Comparison of ENCODE assay signal across 12 cellular contexts in the genomic region with DNA sequence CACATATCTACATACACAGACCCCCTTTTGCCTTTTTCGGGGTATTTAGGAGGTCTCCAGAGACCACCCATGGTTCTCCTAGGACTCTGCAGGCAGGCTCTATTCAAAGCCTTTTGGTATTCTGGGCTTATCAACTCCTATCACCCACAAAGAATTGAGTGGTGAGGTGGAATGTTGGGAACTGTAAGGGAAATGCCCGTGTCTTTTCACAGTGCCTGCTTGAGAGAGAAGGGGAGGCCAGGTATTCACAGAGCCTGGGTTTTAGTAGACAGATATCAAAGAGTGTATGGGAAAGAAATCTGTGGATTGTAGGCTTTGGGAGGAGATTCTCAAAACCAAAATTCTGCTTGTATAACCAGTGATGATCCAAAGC.
"Had no signal": no experiment of that assay in that cellular context is flagged by ENCODE, and none has a peak within 500 bp of the region (broad histone marks: within the 10 kb centered on the region; RNA-seq: fewer than 3 reads in every experiment).

No MANE protein-coding gene starts in this region.

- H3K9me3 Mint-ChIP-seq: activated CD4-positive, alpha-beta memory T cell treated with anti-CD3 and anti-CD28 coated beads for 36 hours; activated naive CD8-positive, alpha-beta T cell treated with anti-CD3 and anti-CD28 coated beads for 36 hours; central memory CD8-positive, alpha-beta T cell; immature natural killer cell; nephron progenitor cell had no signal

- H3K4me3 ChIP-seq: lung, SJSA1, tibial nerve had no signal

- H3K4me1 Mint-ChIP-seq: activated naive CD8-positive, alpha-beta T cell treated with anti-CD3 and anti-CD28 coated beads for 36 hours; central memory CD8-positive, alpha-beta T cell; immature natural killer cell; nephron progenitor cell had no signal

- H3K27ac ChIP-seq: SJSA1, tibial nerve had no signal

- H3K27me3 Mint-ChIP-seq: activated CD4-positive, alpha-beta memory T cell treated with anti-CD3 and anti-CD28 coated beads for 36 hours had no signal

- H3K27me3 ChIP-seq: SJSA1, tibial nerve had no signal

- H3K9me3 ChIP-seq: SJSA1, tibial nerve had no signal

- DNase-seq: activated CD4-positive, alpha-beta memory T cell treated with anti-CD3 and anti-CD28 coated beads for 36 hours; activated gamma-delta T cell; activated naive CD8-positive, alpha-beta T cell treated with anti-CD3 and anti-CD28 coated beads for 36 hours; activated T-cell treated with anti-CD3 and anti-CD28 coated beads, Interleukin-2, amount 50 U/mL, for 48 hours; immature natural killer cell; nephron progenitor cell; stimulated activated CD4-positive, alpha-beta T cell treated with anti-CD3 and anti-CD28 coated beads, Interleukin-4, amount 100 ng/mL, for 24 hours; T-helper 9 cell had no signal

- H3K36me3 ChIP-seq: SJSA1, tibial nerve had no signal

- H3K4me3 Mint-ChIP-seq: activated CD4-positive, alpha-beta memory T cell treated with anti-CD3 and anti-CD28 coated beads for 36 hours; activated naive CD8-positive, alpha-beta T cell treated with anti-CD3 and anti-CD28 coated beads for 36 hours; central memory CD8-positive, alpha-beta T cell; immature natural killer cell; nephron progenitor cell had no signal

- H3K36me3 Mint-ChIP-seq: activated CD4-positive, alpha-beta memory T cell treated with anti-CD3 and anti-CD28 coated beads for 36 hours; activated naive CD8-positive, alpha-beta T cell treated with anti-CD3 and anti-CD28 coated beads for 36 hours; immature natural killer cell had no signal

- H3K27ac Mint-ChIP-seq: activated CD4-positive, alpha-beta memory T cell treated with anti-CD3 and anti-CD28 coated beads for 36 hours; activated naive CD8-positive, alpha-beta T cell treated with anti-CD3 and anti-CD28 coated beads for 36 hours; immature natural killer cell; nephron progenitor cell had no signal
